In the genomic region with DNA sequence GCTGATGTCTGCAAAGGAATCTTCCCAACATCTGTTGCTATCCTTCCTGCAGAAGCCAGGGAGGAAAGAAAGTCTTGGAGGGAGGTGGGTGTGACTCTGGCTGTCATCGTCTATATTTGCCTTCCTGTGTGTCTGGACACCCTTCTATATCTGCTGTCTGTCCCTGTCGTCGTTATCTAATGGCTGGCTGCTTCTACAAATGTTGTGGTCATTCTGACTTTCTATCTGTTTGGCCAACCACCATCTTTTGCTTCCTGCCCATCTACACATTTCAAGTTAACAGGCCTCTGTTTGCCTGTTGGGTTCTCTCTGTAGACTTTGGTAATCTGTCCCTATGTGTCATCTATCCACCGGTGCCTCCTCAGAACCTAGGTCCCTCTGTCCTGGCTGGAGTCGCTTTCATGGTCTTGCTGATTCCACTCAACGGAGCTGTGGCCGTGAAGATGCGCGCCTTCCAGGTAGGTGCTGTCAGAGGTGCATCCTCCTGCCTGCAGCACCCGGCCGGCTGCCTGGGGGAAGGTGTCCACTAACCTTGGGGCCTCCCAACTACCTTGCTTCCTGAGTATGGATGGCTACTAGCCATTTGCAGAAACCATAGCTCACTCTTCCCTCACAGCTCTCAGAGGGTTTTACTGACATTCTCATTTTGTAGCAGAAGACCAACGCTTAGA, we compare ENCODE assay signal across 1 cellular context.
TF ChIP-seq lines count a peak whose summit lies in the region.

No MANE protein-coding gene starts in this region.

TF ChIP-seq in K562, 482 proteins besides CTCF, POLR2A, EP300 and RAD21 (continued from another document and continues in another):
- TF ChIP-seq ETV6 (IDR thresholded peaks at IDR 0.05; ENCODE audit: borderline replicate concordance in 1 of 2, low read depth in 2 of 2, low read length in 1 of 2) (no peak), ETV6 (CRISPR knock-in tag; IDR thresholded peaks at IDR 0.05; ENCODE audit: borderline replicate concordance) (no peak), MEF2D (tag; conservative IDR thresholded peaks at IDR 0.05; ENCODE audit: low read depth) (no peak), ZFP1 (CRISPR knock-in tag; IDR thresholded peaks at IDR 0.05) (no peak), NCOA4 (IDR thresholded peaks at IDR 0.05; ENCODE audit: partially characterized antibody) (no peak), TAF15 (IDR thresholded peaks at IDR 0.05; ENCODE audit: low read depth, low read length) (no peak), PHB (CRISPR knock-in tag; IDR thresholded peaks at IDR 0.05) (no peak), ZNF583 (CRISPR knock-in tag; IDR thresholded peaks at IDR 0.05) (peak; percentile 8; the same call in 1 of the 2 replicates), HNRNPL (IDR thresholded peaks at IDR 0.05; ENCODE audit: low read depth, low read length) (no peak), HNRNPUL1 (IDR thresholded peaks at IDR 0.05; ENCODE audit: low read length) (no peak), ZFP30 (CRISPR knock-in tag; IDR thresholded peaks at IDR 0.05; ENCODE audit: borderline replicate concordance) (no peak), NFIC (IDR thresholded peaks at IDR 0.05) (peak; percentile 34; the same call in 1 of the 2 replicates), DMBX1 (CRISPR knock-in tag; IDR thresholded peaks at IDR 0.05; ENCODE audit: borderline replicate concordance) (0 out of 2 replicates have a peak, but pooled peaks have one; percentile 18), ZNF695 (CRISPR knock-in tag; IDR thresholded peaks at IDR 0.05) (no peak), ARHGAP35 (IDR thresholded peaks at IDR 0.05; ENCODE audit: partially characterized antibody) (no peak), XRCC5 (IDR thresholded peaks at IDR 0.05; ENCODE audit: low read depth, low read length) (no peak), ZBED1 (IDR thresholded peaks at IDR 0.05) (no peak), ZNF140 (CRISPR knock-in tag; IDR thresholded peaks at IDR 0.05) (no peak), CCAR2 (IDR thresholded peaks at IDR 0.05; ENCODE audit: low read depth, low read length) (no peak), MEF2A (IDR thresholded peaks at IDR 0.05; ENCODE audit: control insufficient read depth, low read depth, low read length) (peak; percentile 32; the same call in 1 of the 2 replicates), EP400 (IDR thresholded peaks at IDR 0.05) (no peak), HDAC8 (tag; IDR thresholded peaks at IDR 0.05) (no peak), ELF4 (CRISPR knock-in tag; IDR thresholded peaks at IDR 0.05) (no peak), SMAD1 (IDR thresholded peaks at IDR 0.05; ENCODE audit: low read depth, low read length, partially characterized antibody) (no peak), RFX7 (CRISPR knock-in tag; IDR thresholded peaks at IDR 0.05) (no peak), ZNF830 (CRISPR knock-in tag; IDR thresholded peaks at IDR 0.05) (no peak), GTF2A2 (tag; IDR thresholded peaks at IDR 0.05) (no peak), ZNF551 (CRISPR knock-in tag; IDR thresholded peaks at IDR 0.05) (no peak), NCOR1 (IDR thresholded peaks at IDR 0.05) (peak; percentile 85), PRPF4 (IDR thresholded peaks at IDR 0.05; ENCODE audit: insufficient read depth, low read depth, low read length, poor library complexity, severe bottlenecking) (no peak), CCNT2 (IDR thresholded peaks at IDR 0.05; ENCODE audit: borderline replicate concordance, extremely low read depth, insufficient read length, low read depth, low read length) (no peak), SNRNP70 (optimal IDR thresholded peaks at IDR 0.05; ENCODE audit: low read depth, low read length) (no peak)
- TF ChIP-seq, protein P1, sequence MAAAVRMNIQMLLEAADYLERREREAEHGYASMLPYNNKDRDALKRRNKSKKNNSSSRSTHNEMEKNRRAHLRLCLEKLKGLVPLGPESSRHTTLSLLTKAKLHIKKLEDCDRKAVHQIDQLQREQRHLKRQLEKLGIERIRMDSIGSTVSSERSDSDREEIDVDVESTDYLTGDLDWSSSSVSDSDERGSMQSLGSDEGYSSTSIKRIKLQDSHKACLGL (CRISPR knock-in tag; IDR thresholded peaks at IDR 0.05; ENCODE audit: borderline replicate concordance, poor library complexity, severe bottlenecking) = no peak
- TF ChIP-seq, protein P2, sequence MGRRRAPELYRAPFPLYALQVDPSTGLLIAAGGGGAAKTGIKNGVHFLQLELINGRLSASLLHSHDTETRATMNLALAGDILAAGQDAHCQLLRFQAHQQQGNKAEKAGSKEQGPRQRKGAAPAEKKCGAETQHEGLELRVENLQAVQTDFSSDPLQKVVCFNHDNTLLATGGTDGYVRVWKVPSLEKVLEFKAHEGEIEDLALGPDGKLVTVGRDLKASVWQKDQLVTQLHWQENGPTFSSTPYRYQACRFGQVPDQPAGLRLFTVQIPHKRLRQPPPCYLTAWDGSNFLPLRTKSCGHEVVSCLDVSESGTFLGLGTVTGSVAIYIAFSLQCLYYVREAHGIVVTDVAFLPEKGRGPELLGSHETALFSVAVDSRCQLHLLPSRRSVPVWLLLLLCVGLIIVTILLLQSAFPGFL (CRISPR knock-in tag; IDR thresholded peaks at IDR 0.05) = no peak
- TF ChIP-seq, protein P3, sequence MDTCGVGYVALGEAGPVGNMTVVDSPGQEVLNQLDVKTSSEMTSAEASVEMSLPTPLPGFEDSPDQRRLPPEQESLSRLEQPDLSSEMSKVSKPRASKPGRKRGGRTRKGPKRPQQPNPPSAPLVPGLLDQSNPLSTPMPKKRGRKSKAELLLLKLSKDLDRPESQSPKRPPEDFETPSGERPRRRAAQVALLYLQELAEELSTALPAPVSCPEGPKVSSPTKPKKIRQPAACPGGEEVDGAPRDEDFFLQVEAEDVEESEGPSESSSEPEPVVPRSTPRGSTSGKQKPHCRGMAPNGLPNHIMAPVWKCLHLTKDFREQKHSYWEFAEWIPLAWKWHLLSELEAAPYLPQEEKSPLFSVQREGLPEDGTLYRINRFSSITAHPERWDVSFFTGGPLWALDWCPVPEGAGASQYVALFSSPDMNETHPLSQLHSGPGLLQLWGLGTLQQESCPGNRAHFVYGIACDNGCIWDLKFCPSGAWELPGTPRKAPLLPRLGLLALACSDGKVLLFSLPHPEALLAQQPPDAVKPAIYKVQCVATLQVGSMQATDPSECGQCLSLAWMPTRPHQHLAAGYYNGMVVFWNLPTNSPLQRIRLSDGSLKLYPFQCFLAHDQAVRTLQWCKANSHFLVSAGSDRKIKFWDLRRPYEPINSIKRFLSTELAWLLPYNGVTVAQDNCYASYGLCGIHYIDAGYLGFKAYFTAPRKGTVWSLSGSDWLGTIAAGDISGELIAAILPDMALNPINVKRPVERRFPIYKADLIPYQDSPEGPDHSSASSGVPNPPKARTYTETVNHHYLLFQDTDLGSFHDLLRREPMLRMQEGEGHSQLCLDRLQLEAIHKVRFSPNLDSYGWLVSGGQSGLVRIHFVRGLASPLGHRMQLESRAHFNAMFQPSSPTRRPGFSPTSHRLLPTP (IDR thresholded peaks at IDR 0.05; ENCODE audit: borderline replicate concordance, extremely low read depth, insufficient read length) = no peak
- TF ChIP-seq, protein P4, sequence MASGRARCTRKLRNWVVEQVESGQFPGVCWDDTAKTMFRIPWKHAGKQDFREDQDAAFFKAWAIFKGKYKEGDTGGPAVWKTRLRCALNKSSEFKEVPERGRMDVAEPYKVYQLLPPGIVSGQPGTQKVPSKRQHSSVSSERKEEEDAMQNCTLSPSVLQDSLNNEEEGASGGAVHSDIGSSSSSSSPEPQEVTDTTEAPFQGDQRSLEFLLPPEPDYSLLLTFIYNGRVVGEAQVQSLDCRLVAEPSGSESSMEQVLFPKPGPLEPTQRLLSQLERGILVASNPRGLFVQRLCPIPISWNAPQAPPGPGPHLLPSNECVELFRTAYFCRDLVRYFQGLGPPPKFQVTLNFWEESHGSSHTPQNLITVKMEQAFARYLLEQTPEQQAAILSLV (tag; IDR thresholded peaks at IDR 0.05) = no peak
- TF ChIP-seq, protein P5, sequence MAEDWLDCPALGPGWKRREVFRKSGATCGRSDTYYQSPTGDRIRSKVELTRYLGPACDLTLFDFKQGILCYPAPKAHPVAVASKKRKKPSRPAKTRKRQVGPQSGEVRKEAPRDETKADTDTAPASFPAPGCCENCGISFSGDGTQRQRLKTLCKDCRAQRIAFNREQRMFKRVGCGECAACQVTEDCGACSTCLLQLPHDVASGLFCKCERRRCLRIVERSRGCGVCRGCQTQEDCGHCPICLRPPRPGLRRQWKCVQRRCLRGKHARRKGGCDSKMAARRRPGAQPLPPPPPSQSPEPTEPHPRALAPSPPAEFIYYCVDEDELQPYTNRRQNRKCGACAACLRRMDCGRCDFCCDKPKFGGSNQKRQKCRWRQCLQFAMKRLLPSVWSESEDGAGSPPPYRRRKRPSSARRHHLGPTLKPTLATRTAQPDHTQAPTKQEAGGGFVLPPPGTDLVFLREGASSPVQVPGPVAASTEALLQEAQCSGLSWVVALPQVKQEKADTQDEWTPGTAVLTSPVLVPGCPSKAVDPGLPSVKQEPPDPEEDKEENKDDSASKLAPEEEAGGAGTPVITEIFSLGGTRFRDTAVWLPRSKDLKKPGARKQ (CRISPR knock-in tag; IDR thresholded peaks at IDR 0.05) = no peak
- TF ChIP-seq, protein P6, sequence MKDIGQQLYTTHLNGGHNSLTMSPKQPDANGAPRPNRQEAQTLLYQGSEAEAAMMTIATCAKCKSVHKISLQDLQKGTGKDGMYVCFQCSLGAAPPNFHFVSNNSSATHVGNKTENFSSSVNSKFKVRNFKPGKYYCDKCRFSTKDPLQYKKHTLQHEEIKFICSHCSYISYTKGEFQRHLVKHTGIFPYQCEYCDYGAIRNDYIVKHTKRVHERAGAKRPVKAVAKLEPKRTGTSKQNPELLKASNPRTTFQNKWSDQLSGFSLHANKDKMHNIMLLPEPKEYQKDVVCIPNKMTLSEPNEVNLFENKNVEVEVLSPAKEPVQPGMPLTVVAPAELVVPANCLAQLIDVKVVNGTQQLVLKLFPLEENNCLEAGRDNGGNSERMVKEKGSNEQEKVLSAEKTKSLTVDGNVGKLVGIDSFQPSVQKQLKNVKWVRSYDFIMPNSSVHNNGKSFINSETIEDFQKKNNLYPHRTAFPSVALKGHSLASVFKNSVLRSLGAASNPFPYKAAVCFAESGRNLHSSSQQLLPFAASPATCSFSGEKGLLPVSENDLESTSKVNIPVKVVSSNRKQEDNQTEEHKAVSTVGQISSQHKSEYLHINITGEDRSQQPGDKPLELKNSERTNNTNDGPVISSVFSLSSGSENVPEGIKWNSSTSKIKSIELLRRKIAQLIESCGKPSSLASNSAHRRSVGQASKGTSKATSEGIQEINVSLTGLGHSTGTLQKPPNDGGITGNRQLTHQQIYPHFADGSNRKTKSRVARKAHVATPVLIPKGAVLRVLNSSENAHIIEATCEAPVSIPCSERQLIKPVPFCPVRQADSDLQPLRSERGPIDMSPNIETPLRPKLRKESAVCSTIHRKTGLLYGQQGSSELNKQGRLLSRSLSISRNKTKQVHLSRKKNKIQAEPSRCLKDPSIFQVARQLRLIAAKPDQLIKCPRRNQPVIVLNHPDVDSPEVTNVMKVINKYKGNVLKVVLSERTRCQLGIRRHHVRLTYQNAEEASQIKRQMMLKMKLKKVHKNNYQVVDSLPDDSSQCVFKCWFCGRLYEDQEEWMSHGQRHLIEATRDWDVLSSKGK (CRISPR knock-in tag; IDR thresholded peaks at IDR 0.05) = no peak
- TF ChIP-seq, protein P7, sequence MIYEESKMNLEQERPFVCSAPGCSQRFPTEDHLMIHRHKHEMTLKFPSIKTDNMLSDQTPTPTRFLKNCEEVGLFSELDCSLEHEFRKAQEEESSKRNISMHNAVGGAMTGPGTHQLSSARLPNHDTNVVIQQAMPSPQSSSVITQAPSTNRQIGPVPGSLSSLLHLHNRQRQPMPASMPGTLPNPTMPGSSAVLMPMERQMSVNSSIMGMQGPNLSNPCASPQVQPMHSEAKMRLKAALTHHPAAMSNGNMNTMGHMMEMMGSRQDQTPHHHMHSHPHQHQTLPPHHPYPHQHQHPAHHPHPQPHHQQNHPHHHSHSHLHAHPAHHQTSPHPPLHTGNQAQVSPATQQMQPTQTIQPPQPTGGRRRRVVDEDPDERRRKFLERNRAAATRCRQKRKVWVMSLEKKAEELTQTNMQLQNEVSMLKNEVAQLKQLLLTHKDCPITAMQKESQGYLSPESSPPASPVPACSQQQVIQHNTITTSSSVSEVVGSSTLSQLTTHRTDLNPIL (CRISPR knock-in tag; IDR thresholded peaks at IDR 0.05) = no peak
- TF ChIP-seq, protein P8, sequence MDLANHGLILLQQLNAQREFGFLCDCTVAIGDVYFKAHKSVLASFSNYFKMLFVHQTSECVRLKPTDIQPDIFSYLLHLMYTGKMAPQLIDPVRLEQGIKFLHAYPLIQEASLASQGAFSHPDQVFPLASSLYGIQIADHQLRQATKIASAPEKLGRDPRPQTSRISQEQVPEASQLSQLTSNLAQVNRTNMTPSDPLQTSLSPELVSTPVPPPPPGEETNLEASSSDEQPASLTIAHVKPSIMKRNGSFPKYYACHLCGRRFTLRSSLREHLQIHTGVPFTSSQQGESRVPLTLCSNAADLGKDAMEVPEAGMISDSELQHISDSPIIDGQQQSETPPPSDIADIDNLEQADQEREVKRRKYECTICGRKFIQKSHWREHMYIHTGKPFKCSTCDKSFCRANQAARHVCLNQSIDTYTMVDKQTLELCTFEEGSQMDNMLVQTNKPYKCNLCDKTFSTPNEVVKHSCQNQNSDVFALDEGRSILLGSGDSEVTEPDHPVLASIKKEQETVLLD (IDR thresholded peaks at IDR 0.05) = no peak
- TF ChIP-seq, protein P9, sequence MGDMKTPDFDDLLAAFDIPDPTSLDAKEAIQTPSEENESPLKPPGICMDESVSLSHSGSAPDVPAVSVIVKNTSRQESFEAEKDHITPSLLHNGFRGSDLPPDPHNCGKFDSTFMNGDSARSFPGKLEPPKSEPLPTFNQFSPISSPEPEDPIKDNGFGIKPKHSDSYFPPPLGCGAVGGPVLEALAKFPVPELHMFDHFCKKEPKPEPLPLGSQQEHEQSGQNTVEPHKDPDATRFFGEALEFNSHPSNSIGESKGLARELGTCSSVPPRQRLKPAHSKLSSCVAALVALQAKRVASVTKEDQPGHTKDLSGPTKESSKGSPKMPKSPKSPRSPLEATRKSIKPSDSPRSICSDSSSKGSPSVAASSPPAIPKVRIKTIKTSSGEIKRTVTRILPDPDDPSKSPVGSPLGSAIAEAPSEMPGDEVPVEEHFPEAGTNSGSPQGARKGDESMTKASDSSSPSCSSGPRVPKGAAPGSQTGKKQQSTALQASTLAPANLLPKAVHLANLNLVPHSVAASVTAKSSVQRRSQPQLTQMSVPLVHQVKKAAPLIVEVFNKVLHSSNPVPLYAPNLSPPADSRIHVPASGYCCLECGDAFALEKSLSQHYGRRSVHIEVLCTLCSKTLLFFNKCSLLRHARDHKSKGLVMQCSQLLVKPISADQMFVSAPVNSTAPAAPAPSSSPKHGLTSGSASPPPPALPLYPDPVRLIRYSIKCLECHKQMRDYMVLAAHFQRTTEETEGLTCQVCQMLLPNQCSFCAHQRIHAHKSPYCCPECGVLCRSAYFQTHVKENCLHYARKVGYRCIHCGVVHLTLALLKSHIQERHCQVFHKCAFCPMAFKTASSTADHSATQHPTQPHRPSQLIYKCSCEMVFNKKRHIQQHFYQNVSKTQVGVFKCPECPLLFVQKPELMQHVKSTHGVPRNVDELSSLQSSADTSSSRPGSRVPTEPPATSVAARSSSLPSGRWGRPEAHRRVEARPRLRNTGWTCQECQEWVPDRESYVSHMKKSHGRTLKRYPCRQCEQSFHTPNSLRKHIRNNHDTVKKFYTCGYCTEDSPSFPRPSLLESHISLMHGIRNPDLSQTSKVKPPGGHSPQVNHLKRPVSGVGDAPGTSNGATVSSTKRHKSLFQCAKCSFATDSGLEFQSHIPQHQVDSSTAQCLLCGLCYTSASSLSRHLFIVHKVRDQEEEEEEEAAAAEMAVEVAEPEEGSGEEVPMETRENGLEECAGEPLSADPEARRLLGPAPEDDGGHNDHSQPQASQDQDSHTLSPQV (IDR thresholded peaks at IDR 0.05) = peak; percentile 57; the same call in 1 of the 2 replicates
